8 cellular contexts compared by ENCODE assay signal in genomic region chr1:101309334-101310221, GRCh38.
DNase-seq lines count a peak whose midpoint lies in the region; ATAC-seq and TF ChIP-seq lines count a peak whose summit lies in the region.

No MANE protein-coding gene starts in this region.

- TF ChIP-seq CTCF in BE2C (IDR thresholded peaks at IDR 0.05; ENCODE audit: low read depth, low read length) (peak; percentile 93), endothelial cell (IDR thresholded peaks at IDR 0.05; ENCODE audit: unreplicated experiment) (peak; percentile 81)

- peak; percentile 69 for DNase-seq in BE2C
- DNase-seq in NCI-H82 (lab: John Stamatoyannopoulos, UW), result peak; percentile 66
- DNase-seq in activated CD8-positive, alpha-beta memory T cell treated with anti-CD3 and anti-CD28 coated beads, Interleukin-2, amount 10 ng/mL, durations not matched to agents 7 days and 5 days, result peak; percentile 80
- DNase-seq in endothelial cell (ENCODE audit: low spot score), result peak; percentile 67
- peak; percentile 31 to 45 for DNase-seq in stimulated activated CD8-positive, alpha-beta memory T cell treated with anti-CD3 and anti-CD28 coated beads, Interleukin-4, amount 100 ng/mL, for 4 hours (ENCODE audit: low read depth in 2 of 2, low spot score in 1 of 2)

- H3K27ac Mint-ChIP-seq in activated CD8-positive, alpha-beta memory T cell treated with anti-CD3 and anti-CD28 coated beads, Interleukin-2, amount 10 ng/mL, durations not matched to agents 7 days and 5 days, result peak overlapping the region; percentile 90
- no peak overlapping the region for H3K27ac Mint-ChIP-seq in endothelial cell (ENCODE audit: unreplicated experiment)

- no peak overlapping the region for H3K4me3 ChIP-seq in BE2C (ENCODE audit: low read depth, low read length)
- H3K4me3 ChIP-seq in mononuclear cell (ENCODE audit: low read length), result peak overlapping the region; percentile 31

- CTCF ChIA-PET in activated CD8-positive, alpha-beta memory T cell treated with anti-CD3 and anti-CD28 coated beads, Interleukin-2, amount 10 ng/mL, durations not matched to agents 7 days and 5 days (lab: Charles Lee), result interaction anchor here (0.6 to 7.9 kb wide), 52 partner anchors 9 to 695 kb away, joined by 3 to 139 read pairs (median 5); partner anchors contain the start of genes EXTL2 and SLC30A7

- no peaks in the 10 kb centered on the region for H3K36me3 Mint-ChIP-seq in activated CD8-positive, alpha-beta memory T cell treated with anti-CD3 and anti-CD28 coated beads, Interleukin-2, amount 10 ng/mL, durations not matched to agents 7 days and 5 days
- no peaks in the 10 kb centered on the region for H3K36me3 Mint-ChIP-seq in endothelial cell (ENCODE audit: low read depth, unreplicated experiment)

- H3K27me3 ChIP-seq in BE2C (no peaks in the 10 kb centered on the region), mononuclear cell (ENCODE audit: insufficient read depth, low read length) (no peaks in the 10 kb centered on the region)

- in situ Hi-C loops in GM18951 (cut with MboI; ENCODE audit: low sequenced_read_pairs, unreplicated experiment), result loop anchor here (25.0 kb wide), 1 partner anchor 128 kb away; no protein-coding TSS in a partner anchor

- peak; percentile 53 for TF ChIP-seq POLR2A in GM18951 (IDR thresholded peaks at IDR 0.05; ENCODE audit: extremely low read depth, insufficient read depth, insufficient read length)

- H3K27me3 Mint-ChIP-seq in activated CD8-positive, alpha-beta memory T cell treated with anti-CD3 and anti-CD28 coated beads, Interleukin-2, amount 10 ng/mL, durations not matched to agents 7 days and 5 days, result peaks cover 16% of the 10 kb centered on the region
- H3K27me3 Mint-ChIP-seq in endothelial cell (ENCODE audit: unreplicated experiment), result peaks cover 8% of the 10 kb centered on the region

- no peaks in the 10 kb centered on the region for H3K9me3 Mint-ChIP-seq in activated CD8-positive, alpha-beta memory T cell treated with anti-CD3 and anti-CD28 coated beads, Interleukin-2, amount 10 ng/mL, durations not matched to agents 7 days and 5 days (ENCODE audit: low read depth)
- no peaks in the 10 kb centered on the region for H3K9me3 Mint-ChIP-seq in endothelial cell (ENCODE audit: unreplicated experiment)

- H3K4me3 Mint-ChIP-seq in activated CD8-positive, alpha-beta memory T cell treated with anti-CD3 and anti-CD28 coated beads, Interleukin-2, amount 10 ng/mL, durations not matched to agents 7 days and 5 days, result peak overlapping the region; percentile 73
- H3K4me3 Mint-ChIP-seq in endothelial cell (ENCODE audit: unreplicated experiment), result peak overlapping the region; percentile 84

- peaks cover 51% of the 10 kb centered on the region for H3K4me1 Mint-ChIP-seq in activated CD8-positive, alpha-beta memory T cell treated with anti-CD3 and anti-CD28 coated beads, Interleukin-2, amount 10 ng/mL, durations not matched to agents 7 days and 5 days
- peaks cover 31% of the 10 kb centered on the region for H3K4me1 Mint-ChIP-seq in endothelial cell (ENCODE audit: unreplicated experiment)

- no peaks in the 10 kb centered on the region for H3K36me3 ChIP-seq in BE2C

- H3K4me1 ChIP-seq in BE2C (peaks cover 4% of the 10 kb centered on the region; the same call in 1 of the 2 replicates), mononuclear cell (ENCODE audit: insufficient read depth, low read length) (peaks cover 51% of the 10 kb centered on the region)

- ATAC-seq in HG03196 (IDR thresholded peaks at IDR 0.05; ENCODE audit: unreplicated experiment), result peak; percentile 42
- peak; percentile 72 for ATAC-seq in activated CD8-positive, alpha-beta memory T cell treated with anti-CD3 and anti-CD28 coated beads, Interleukin-2, amount 10 ng/mL, durations not matched to agents 7 days and 5 days

- no peaks in the 10 kb centered on the region for H3K9me3 ChIP-seq in BE2C
- H3K9me3 ChIP-seq in mononuclear cell (ENCODE audit: low read depth, low read length), result no peaks in the 10 kb centered on the region
